Comparison of ENCODE assay signal across 26 cellular contexts in genomic region chr18:54202851-54203250, GRCh38.
"Had no signal": no experiment of that assay in that cellular context is flagged by ENCODE, and none has a peak within 500 bp of the region (broad histone marks: within the 10 kb centered on the region; RNA-seq: fewer than 3 reads in every experiment).

No MANE protein-coding gene starts in this region.

- H3K36me3 ChIP-seq: ovary, uterus had no signal

- H3K27me3 Mint-ChIP-seq: effector memory CD8-positive, alpha-beta T cell; memory B cell; naive thymus-derived CD4-positive, alpha-beta T cell; stimulated activated memory B cell treated with anti-CD40 and anti-IgM and Interleukin-4, amounts not matched to agents 10 μg/mL and 1 μg/mL and 100 μg/mL, for 72 hours; stimulated activated naive CD8-positive, alpha-beta T cell treated with anti-CD3 and anti-CD28 coated beads, Interleukin-15, Interleukin-2, amounts not matched to agents 100 ng/mL and 50 ng/mL, for 24 hours had no signal

- H3K9me3 Mint-ChIP-seq: effector memory CD8-positive, alpha-beta T cell; memory B cell; mesothelial cell of epicardium; naive thymus-derived CD4-positive, alpha-beta T cell; stimulated activated memory B cell treated with anti-CD40 and anti-IgM and Interleukin-4, amounts not matched to agents 10 μg/mL and 1 μg/mL and 100 μg/mL, for 72 hours; stimulated activated naive CD8-positive, alpha-beta T cell treated with anti-CD3 and anti-CD28 coated beads, Interleukin-15, Interleukin-2, amounts not matched to agents 100 ng/mL and 50 ng/mL, for 24 hours had no signal

- H3K4me2 ChIP-seq: hepatocyte had no signal

- H3K27ac ChIP-seq: gastrocnemius medialis, hepatocyte, ovary, psoas muscle, sigmoid colon, suprapubic skin, transverse colon, upper lobe of right lung, uterus had no signal

- H3K27ac Mint-ChIP-seq: memory B cell; mesothelial cell of epicardium; stimulated activated memory B cell treated with anti-CD40 and anti-IgM and Interleukin-4, amounts not matched to agents 10 μg/mL and 1 μg/mL and 100 μg/mL, for 72 hours had no signal

- H3K4me3 ChIP-seq: gastrocnemius medialis, hepatocyte, lung, mucosa of descending colon, ovary, psoas muscle, sigmoid colon, suprapubic skin, transverse colon, upper lobe of right lung, uterus had no signal

- H3K4me3 Mint-ChIP-seq: effector memory CD8-positive, alpha-beta T cell; memory B cell; mesothelial cell of epicardium; stimulated activated memory B cell treated with anti-CD40 and anti-IgM and Interleukin-4, amounts not matched to agents 10 μg/mL and 1 μg/mL and 100 μg/mL, for 72 hours; stimulated activated naive CD8-positive, alpha-beta T cell treated with anti-CD3 and anti-CD28 coated beads, Interleukin-15, Interleukin-2, amounts not matched to agents 100 ng/mL and 50 ng/mL, for 24 hours had no signal

- H3K27me3 ChIP-seq: gastrocnemius medialis, hepatocyte, ovary, sigmoid colon, suprapubic skin, transverse colon, upper lobe of right lung, uterus had no signal

- H3K9me3 ChIP-seq: gastrocnemius medialis, mucosa of descending colon, ovary, psoas muscle, sigmoid colon, suprapubic skin, transverse colon, upper lobe of right lung, uterus had no signal

- H2AFZ ChIP-seq: hepatocyte had no signal

- ATAC-seq: effector memory CD8-positive, alpha-beta T cell; gastrocnemius medialis; left lobe of liver; mucosa of descending colon; naive thymus-derived CD4-positive, alpha-beta T cell; psoas muscle; right cardiac atrium; stimulated activated memory B cell treated with anti-CD40 and anti-IgM and Interleukin-4, amounts not matched to agents 10 μg/mL and 1 μg/mL and 100 μg/mL, for 72 hours; upper lobe of right lung had no signal

- DNase-seq: cortex of kidney; effector memory CD8-positive, alpha-beta T cell; gastrocnemius medialis; head of caudate nucleus; kidney; mucosa of descending colon; naive thymus-derived CD4-positive, alpha-beta T cell; occipital lobe; ovary; posterior cingulate gyrus; psoas muscle; right cardiac atrium; sigmoid colon; stimulated activated CD4-positive, alpha-beta T cell treated with anti-CD3 and anti-CD28 coated beads, Interleukin-2, amount 100 ng/mL, for 24 hours; stimulated activated CD4-positive, alpha-beta T cell treated with anti-CD3 and anti-CD28 coated beads, Interleukin-4, amount 100 ng/mL, for 24 hours; transverse colon; upper lobe of right lung; uterus had no signal
